36 cellular contexts compared by ENCODE assay signal in genomic region chr1:54685335-54685905, GRCh38. TPM values are rescaled to one million over a fixed set of nuclear protein-coding genes. Genes with fewer than 3 reads are reported as not detected.
"Had no signal": no experiment of that assay in that cellular context is flagged by ENCODE, and none has a peak within 500 bp of the region (broad histone marks: within the 10 kb centered on the region; RNA-seq: fewer than 3 reads in every experiment).

No MANE protein-coding gene starts in this region.

- ATAC-seq: activated CD8-positive, alpha-beta T cell treated with anti-CD3 and anti-CD28 coated beads for 36 hours; activated naive CD4-positive, alpha-beta T cell treated with anti-CD3 and anti-CD28 coated beads, Interleukin-2, amount 50 U/mL, for 72 hours; activated T-cell treated with anti-CD3 and anti-CD28 coated beads, Interleukin-2, amount 50 U/mL, for 4 hours; activated T-cell treated with anti-CD3 and anti-CD28 coated beads, Interleukin-2, amount 50 U/mL, for 72 hours; activated T-helper 17 cell treated with anti-CD3 and anti-CD28 coated beads, Interleukin-2, amount 50 U/mL, for 72 hours; body of pancreas; T-cell had no signal

- H3K4me1 Mint-ChIP-seq: activated B cell treated with CpG ODN at 0.5 μM for 24 hours; activated CD4-positive, alpha-beta T cell treated with anti-CD3 and anti-CD28 coated beads, Interleukin-2, amount 10 ng/mL, durations not matched to agents 24 days and 14 days; activated naive CD8-positive, alpha-beta T cell treated with anti-CD3 and anti-CD28 coated beads for 36 hours; activated T-helper 17 cell treated with anti-CD3 and anti-CD28 coated beads, Interleukin-2, amount 50 U/mL, for 72 hours; T-cell had no signal

- H3K4me3 Mint-ChIP-seq: activated B cell treated with CpG ODN at 0.5 μM for 24 hours; activated CD4-positive, alpha-beta memory T cell treated with anti-CD3 and anti-CD28 coated beads for 36 hours; activated CD4-positive, alpha-beta T cell treated with anti-CD3 and anti-CD28 coated beads, Interleukin-2, amount 10 ng/mL, durations not matched to agents 24 days and 14 days; activated CD8-positive, alpha-beta T cell treated with anti-CD3 and anti-CD28 coated beads for 36 hours; activated naive CD4-positive, alpha-beta T cell treated with anti-CD3 and anti-CD28 coated beads for 36 hours; activated naive CD8-positive, alpha-beta T cell treated with anti-CD3 and anti-CD28 coated beads for 36 hours; activated T-cell treated with anti-CD3 and anti-CD28 coated beads, Interleukin-2, amount 50 U/mL, for 4 hours; activated T-cell treated with anti-CD3 and anti-CD28 coated beads, Interleukin-2, amount 50 U/mL, for 72 hours; activated T-helper 1 cell treated with anti-CD3 and anti-CD28 coated beads, Interleukin-12 subunit alpha, Interleukin-12 subunit beta, Interleukin-2, Interleukin-4 antibody, amounts not matched to agents 30 ng/mL and 10 ng/mL and 1 ng/mL, durations not matched to agents 14 hours and 24 hours and 36 hours; activated T-helper 17 cell treated with anti-CD3 and anti-CD28 coated beads, Interleukin-2, amount 50 U/mL, for 72 hours; T-cell; T-helper 2 cell treated with Interferon-gamma antibody and Interleukin-4, amounts not matched to agents 5 μg/mL and 100 μg/mL, for 36 hours had no signal

- H3K27me3 ChIP-seq: adrenal gland, body of pancreas, brain microvascular endothelial cell, breast epithelium had no signal

- H3K27me3 Mint-ChIP-seq: activated CD4-positive, alpha-beta memory T cell treated with anti-CD3 and anti-CD28 coated beads for 36 hours; activated CD4-positive, alpha-beta T cell treated with anti-CD3 and anti-CD28 coated beads, Interleukin-2, amount 10 ng/mL, durations not matched to agents 24 days and 14 days; activated CD8-positive, alpha-beta T cell treated with anti-CD3 and anti-CD28 coated beads for 36 hours; activated naive CD8-positive, alpha-beta T cell treated with anti-CD3 and anti-CD28 coated beads for 36 hours; activated T-helper 17 cell treated with anti-CD3 and anti-CD28 coated beads, Interleukin-2, amount 50 U/mL, for 72 hours had no signal

- H3K9me3 Mint-ChIP-seq: activated B cell treated with CpG ODN at 0.5 μM for 24 hours; activated CD4-positive, alpha-beta memory T cell treated with anti-CD3 and anti-CD28 coated beads for 36 hours; activated CD4-positive, alpha-beta T cell treated with anti-CD3 and anti-CD28 coated beads, Interleukin-2, amount 10 ng/mL, durations not matched to agents 24 days and 14 days; activated CD8-positive, alpha-beta T cell treated with anti-CD3 and anti-CD28 coated beads for 36 hours; activated naive CD4-positive, alpha-beta T cell treated with anti-CD3 and anti-CD28 coated beads for 36 hours; activated naive CD4-positive, alpha-beta T cell treated with anti-CD3 and anti-CD28 coated beads, Interleukin-2, amount 50 U/mL, for 72 hours; activated naive CD8-positive, alpha-beta T cell treated with anti-CD3 and anti-CD28 coated beads for 36 hours; activated T-cell treated with anti-CD3 and anti-CD28 coated beads, Interleukin-2, amount 50 U/mL, for 4 hours; activated T-cell treated with anti-CD3 and anti-CD28 coated beads, Interleukin-2, amount 50 U/mL, for 72 hours; activated T-helper 1 cell treated with anti-CD3 and anti-CD28 coated beads, Interleukin-12 subunit alpha, Interleukin-12 subunit beta, Interleukin-2, Interleukin-4 antibody, amounts not matched to agents 30 ng/mL and 10 ng/mL and 1 ng/mL, durations not matched to agents 14 hours and 24 hours and 36 hours; activated T-helper 17 cell treated with anti-CD3 and anti-CD28 coated beads, Interleukin-2, amount 50 U/mL, for 72 hours; T-cell; T-helper 2 cell treated with Interferon-gamma antibody and Interleukin-4, amounts not matched to agents 5 μg/mL and 100 μg/mL, for 36 hours had no signal

- H3K9me3 ChIP-seq: adrenal gland, body of pancreas, breast epithelium had no signal

- H3K4me1 ChIP-seq: adrenal gland, body of pancreas, breast epithelium had no signal

- H3K36me3 Mint-ChIP-seq: activated CD4-positive, alpha-beta memory T cell treated with anti-CD3 and anti-CD28 coated beads for 36 hours; activated naive CD4-positive, alpha-beta T cell treated with anti-CD3 and anti-CD28 coated beads, Interleukin-2, amount 50 U/mL, for 72 hours; activated naive CD8-positive, alpha-beta T cell treated with anti-CD3 and anti-CD28 coated beads for 36 hours; T-cell had no signal

- H3K27ac ChIP-seq: adrenal gland, body of pancreas, brain microvascular endothelial cell, breast epithelium, VCaP had no signal

- H3K4me3 ChIP-seq: adrenal gland, body of pancreas, breast epithelium had no signal

- H3K27ac Mint-ChIP-seq: activated B cell treated with CpG ODN at 0.5 μM for 24 hours; activated CD4-positive, alpha-beta memory T cell treated with anti-CD3 and anti-CD28 coated beads for 36 hours; activated CD4-positive, alpha-beta T cell treated with anti-CD3 and anti-CD28 coated beads, Interleukin-2, amount 10 ng/mL, durations not matched to agents 24 days and 14 days; activated CD8-positive, alpha-beta T cell treated with anti-CD3 and anti-CD28 coated beads for 36 hours; activated naive CD4-positive, alpha-beta T cell treated with anti-CD3 and anti-CD28 coated beads for 36 hours; activated naive CD4-positive, alpha-beta T cell treated with anti-CD3 and anti-CD28 coated beads, Interleukin-2, amount 50 U/mL, for 72 hours; activated naive CD8-positive, alpha-beta T cell treated with anti-CD3 and anti-CD28 coated beads for 36 hours; activated T-cell treated with anti-CD3 and anti-CD28 coated beads, Interleukin-2, amount 50 U/mL, for 72 hours; activated T-helper 1 cell treated with anti-CD3 and anti-CD28 coated beads, Interleukin-12 subunit alpha, Interleukin-12 subunit beta, Interleukin-2, Interleukin-4 antibody, amounts not matched to agents 30 ng/mL and 10 ng/mL and 1 ng/mL, durations not matched to agents 14 hours and 24 hours and 36 hours; activated T-helper 17 cell treated with anti-CD3 and anti-CD28 coated beads, Interleukin-2, amount 50 U/mL, for 72 hours; T-cell; T-helper 2 cell treated with Interferon-gamma antibody and Interleukin-4, amounts not matched to agents 5 μg/mL and 100 μg/mL, for 36 hours had no signal

- H3K36me3 ChIP-seq: adrenal gland, brain microvascular endothelial cell, breast epithelium had no signal

- DNase-seq: activated B cell treated with CpG ODN at 0.5 μM for 24 hours; activated CD4-positive, alpha-beta memory T cell treated with anti-CD3 and anti-CD28 coated beads for 36 hours; activated CD4-positive, alpha-beta T cell treated with anti-CD3 and anti-CD28 coated beads for 4 hours; activated CD4-positive, alpha-beta T cell treated with anti-CD3 and anti-CD28 coated beads, Interleukin-2, amount 10 ng/mL, durations not matched to agents 24 days and 14 days; activated CD4-positive, alpha-beta T cell treated with anti-CD3 and anti-CD28 coated beads, Interleukin-2, amount 50 U/mL, for 1 hour; activated CD4-positive, alpha-beta T cell treated with anti-CD3 and anti-CD28 coated beads, Interleukin-2, amount 50 U/mL, for 4 hours; activated CD4-positive, CD25-positive, alpha-beta regulatory T cell treated with anti-CD3 and anti-CD28 coated beads, Interleukin-2, amount 50 U/mL, for 72 hours; activated CD8-positive, alpha-beta memory T cell treated with anti-CD3 and anti-CD28 coated beads, Interleukin-2, amount 50 U/mL, for 4 hours; activated CD8-positive, alpha-beta T cell treated with anti-CD3 and anti-CD28 coated beads for 36 hours; activated effector memory CD4-positive, alpha-beta T cell treated with anti-CD3 and anti-CD28 coated beads, Interleukin-2, amount 50 U/mL, for 16 hours; activated gamma-delta T cell treated with Interleukin-2 at 50 U/mL for 16 hours; activated naive CD4-positive, alpha-beta T cell; activated naive CD4-positive, alpha-beta T cell treated with anti-CD3 and anti-CD28 coated beads for 36 hours; activated naive CD4-positive, alpha-beta T cell treated with anti-CD3 and anti-CD28 coated beads, Interleukin-2, amount 50 U/mL, for 16 hours; activated naive CD8-positive, alpha-beta T cell treated with anti-CD3 and anti-CD28 coated beads for 36 hours; activated T-cell treated with anti-CD3 and anti-CD28 coated beads for 4 hours; activated T-cell treated with anti-CD3 and anti-CD28 coated beads, Interleukin-2, amount 50 U/mL, for 1 hour; activated T-cell treated with anti-CD3 and anti-CD28 coated beads, Interleukin-2, amount 50 U/mL, for 4 hours; activated T-cell treated with anti-CD3 and anti-CD28 coated beads, Interleukin-2, amount 50 U/mL, for 72 hours; adrenal gland; amniotic stem cell; aorta; body of pancreas; brain microvascular endothelial cell; central memory CD4-positive, alpha-beta T cell; T-cell; T-helper 2 cell; T-helper 9 cell had no signal

RNA-seq across cellular contexts. Expression of gene MROH7, which starts 43.8 kb away (rescaled TPM):
- total RNA-seq: activated B cell treated with CpG ODN at 0.5 μM for 24 hours; activated CD8-positive, alpha-beta memory T cell treated with anti-CD3 and anti-CD28 coated beads for 36 hours; activated T-helper 1 cell treated with anti-CD3 and anti-CD28 coated beads, Interleukin-12 subunit alpha, Interleukin-12 subunit beta, Interleukin-2, Interleukin-4 antibody, amounts not matched to agents 30 ng/mL and 10 ng/mL and 1 ng/mL, durations not matched to agents 14 hours and 24 hours and 36 hours; astrocyte had no signal
